In genomic region chr1:45148209-45148608, GRCh38 we compare ENCODE assay signal across 28 cellular contexts.
"Had no signal": no experiment of that assay in that cellular context is flagged by ENCODE, and none has a peak within 500 bp of the region (broad histone marks: within the 10 kb centered on the region; RNA-seq: fewer than 3 reads in every experiment).

No MANE protein-coding gene starts in this region.

- H3K27me3 ChIP-seq: breast epithelium, esophagus squamous epithelium, gastroesophageal sphincter, neural progenitor cell, transverse colon had no signal

- H3K36me3 ChIP-seq: breast epithelium, esophagus squamous epithelium, gastroesophageal sphincter, neural progenitor cell, transverse colon had no signal

- DNase-seq: activated CD4-positive, alpha-beta memory T cell treated with anti-CD3 and anti-CD28 coated beads, Interleukin-2, amount 10 ng/mL, durations not matched to agents 7 days and 5 days; activated CD4-positive, alpha-beta T cell treated with anti-CD3 and anti-CD28 coated beads, Interleukin-2, amount 10 ng/mL, durations not matched to agents 7 days and 5 days; activated CD4-positive, CD25-positive, alpha-beta regulatory T cell treated with anti-CD3 and anti-CD28 coated beads, Interleukin-2, amount 50 U/mL, for 72 hours; activated CD8-positive, alpha-beta memory T cell treated with anti-CD3 and anti-CD28 coated beads, Interleukin-2, amount 10 ng/mL, durations not matched to agents 7 days and 5 days; activated naive CD4-positive, alpha-beta T cell; activated T-cell treated with anti-CD3 and anti-CD28 coated beads, Interleukin-2, amount 50 U/mL, for 48 hours; central memory CD4-positive, alpha-beta T cell; dermis blood vessel endothelial cell; effector CD4-positive, alpha-beta T cell; esophagus squamous epithelium; hippocampal formation; immature natural killer cell; naive thymus-derived CD8-positive, alpha-beta T cell; occipital lobe; psoas muscle; stimulated activated CD4-positive, alpha-beta T cell treated with anti-CD3 and anti-CD28 coated beads, Interleukin-15, amount 100 ng/mL, for 24 hours; stimulated activated CD4-positive, alpha-beta T cell treated with anti-CD3 and anti-CD28 coated beads, Interleukin-2, amount 100 ng/mL, for 24 hours; stimulated activated naive CD4-positive, alpha-beta T cell; T-helper 17 cell; T1000; transverse colon had no signal

- H3K36me3 Mint-ChIP-seq: activated CD8-positive, alpha-beta memory T cell treated with anti-CD3 and anti-CD28 coated beads, Interleukin-2, amount 10 ng/mL, durations not matched to agents 7 days and 5 days; mesothelial cell of epicardium; neural progenitor cell had no signal

- H3K27ac Mint-ChIP-seq: activated CD4-positive, alpha-beta memory T cell treated with anti-CD3 and anti-CD28 coated beads, Interleukin-2, amount 10 ng/mL, durations not matched to agents 7 days and 5 days; activated CD4-positive, alpha-beta T cell treated with anti-CD3 and anti-CD28 coated beads, Interleukin-2, amount 10 ng/mL, durations not matched to agents 7 days and 5 days; activated CD8-positive, alpha-beta memory T cell treated with anti-CD3 and anti-CD28 coated beads, Interleukin-2, amount 10 ng/mL, durations not matched to agents 7 days and 5 days; activated naive CD4-positive, alpha-beta T cell treated with anti-CD3 and anti-CD28 coated beads, Interleukin-2, amount 50 U/mL, for 72 hours; mesothelial cell of epicardium; neural progenitor cell; T-helper 17 cell had no signal

- H3K4me1 Mint-ChIP-seq: activated CD4-positive, alpha-beta memory T cell treated with anti-CD3 and anti-CD28 coated beads, Interleukin-2, amount 10 ng/mL, durations not matched to agents 7 days and 5 days; activated CD4-positive, alpha-beta T cell treated with anti-CD3 and anti-CD28 coated beads, Interleukin-2, amount 10 ng/mL, durations not matched to agents 7 days and 5 days; activated CD8-positive, alpha-beta memory T cell treated with anti-CD3 and anti-CD28 coated beads, Interleukin-2, amount 10 ng/mL, durations not matched to agents 7 days and 5 days; mesothelial cell of epicardium had no signal

- H3K4me3 Mint-ChIP-seq: activated CD4-positive, alpha-beta memory T cell treated with anti-CD3 and anti-CD28 coated beads, Interleukin-2, amount 10 ng/mL, durations not matched to agents 7 days and 5 days; activated CD4-positive, alpha-beta T cell treated with anti-CD3 and anti-CD28 coated beads, Interleukin-2, amount 10 ng/mL, durations not matched to agents 7 days and 5 days; activated CD8-positive, alpha-beta memory T cell treated with anti-CD3 and anti-CD28 coated beads, Interleukin-2, amount 10 ng/mL, durations not matched to agents 7 days and 5 days; immature natural killer cell; mesothelial cell of epicardium; naive thymus-derived CD8-positive, alpha-beta T cell; neural progenitor cell; T-helper 17 cell had no signal

- H3K27ac ChIP-seq: breast epithelium, epithelial cell of prostate, esophagus squamous epithelium, gastroesophageal sphincter, neural progenitor cell, parathyroid adenoma, psoas muscle, transverse colon had no signal

- H3K9me3 Mint-ChIP-seq: activated CD4-positive, alpha-beta memory T cell treated with anti-CD3 and anti-CD28 coated beads, Interleukin-2, amount 10 ng/mL, durations not matched to agents 7 days and 5 days; activated CD4-positive, alpha-beta T cell treated with anti-CD3 and anti-CD28 coated beads, Interleukin-2, amount 10 ng/mL, durations not matched to agents 7 days and 5 days; activated naive CD4-positive, alpha-beta T cell treated with anti-CD3 and anti-CD28 coated beads, Interleukin-2, amount 50 U/mL, for 72 hours; immature natural killer cell; mesothelial cell of epicardium; neural progenitor cell had no signal

- ATAC-seq: activated CD8-positive, alpha-beta memory T cell treated with anti-CD3 and anti-CD28 coated beads, Interleukin-2, amount 10 ng/mL, durations not matched to agents 7 days and 5 days; activated naive CD4-positive, alpha-beta T cell treated with anti-CD3 and anti-CD28 coated beads, Interleukin-2, amount 50 U/mL, for 72 hours; gastroesophageal sphincter; naive thymus-derived CD8-positive, alpha-beta T cell; psoas muscle; T-helper 17 cell had no signal

- H3K4me1 ChIP-seq: breast epithelium, neural progenitor cell, parathyroid adenoma, psoas muscle had no signal

- H3K27me3 Mint-ChIP-seq: activated CD4-positive, alpha-beta memory T cell treated with anti-CD3 and anti-CD28 coated beads, Interleukin-2, amount 10 ng/mL, durations not matched to agents 7 days and 5 days; activated CD8-positive, alpha-beta memory T cell treated with anti-CD3 and anti-CD28 coated beads, Interleukin-2, amount 10 ng/mL, durations not matched to agents 7 days and 5 days; naive thymus-derived CD8-positive, alpha-beta T cell; T-helper 17 cell had no signal

- H3K9me3 ChIP-seq: breast epithelium, esophagus squamous epithelium, gastroesophageal sphincter, psoas muscle, transverse colon had no signal

- H3K4me3 ChIP-seq: breast epithelium, esophagus squamous epithelium, gastroesophageal sphincter, neural progenitor cell, psoas muscle, transverse colon had no signal
